24 cellular contexts compared by ENCODE assay signal in genomic region chr3:139311557-139311956, GRCh38.
"Had no signal": no experiment of that assay in that cellular context is flagged by ENCODE, and none has a peak within 500 bp of the region (broad histone marks: within the 10 kb centered on the region; RNA-seq: fewer than 3 reads in every experiment).

No MANE protein-coding gene starts in this region.

- H3K9me3 Mint-ChIP-seq: naive thymus-derived CD4-positive, alpha-beta T cell; nephron; stimulated activated effector memory CD8-positive, alpha-beta T cell treated with anti-CD3 and anti-CD28 coated beads, Interleukin-12 subunit alpha, Interleukin-12 subunit beta, amount 100 ng/mL, for 72 hours; type B pancreatic cell had no signal

- FAIRE-seq: kidney had no signal

- H3K27ac Mint-ChIP-seq: naive thymus-derived CD4-positive, alpha-beta T cell; stimulated activated effector memory CD8-positive, alpha-beta T cell treated with anti-CD3 and anti-CD28 coated beads, Interleukin-12 subunit alpha, Interleukin-12 subunit beta, amount 100 ng/mL, for 72 hours; type B pancreatic cell had no signal

- H2AFZ ChIP-seq: hepatocyte had no signal

- DNase-seq: dorsolateral prefrontal cortex; effector CD4-positive, alpha-beta T cell; foreskin fibroblast; gastrocnemius medialis; heart left ventricle; kidney; mesendoderm; midbrain; naive thymus-derived CD4-positive, alpha-beta T cell; nucleus accumbens; sigmoid colon; stimulated activated CD4-positive, alpha-beta T cell treated with anti-CD3 and anti-CD28 coated beads, Interleukin-2, amount 100 ng/mL, for 24 hours; stimulated activated CD4-positive, alpha-beta T cell treated with anti-CD3 and anti-CD28 coated beads, Interleukin-4, amount 100 ng/mL, for 24 hours; stimulated activated naive CD4-positive, alpha-beta T cell treated with Interleukin-2 at 50 U/mL for 16 hours; stomach; thyroid gland had no signal

- H3K4me3 Mint-ChIP-seq: naive thymus-derived CD4-positive, alpha-beta T cell; nephron; stimulated activated effector memory CD8-positive, alpha-beta T cell treated with anti-CD3 and anti-CD28 coated beads, Interleukin-12 subunit alpha, Interleukin-12 subunit beta, amount 100 ng/mL, for 72 hours; type B pancreatic cell had no signal

- H3K79me2 ChIP-seq: hepatocyte had no signal

- H3K4me1 Mint-ChIP-seq: naive thymus-derived CD4-positive, alpha-beta T cell; stimulated activated effector memory CD8-positive, alpha-beta T cell treated with anti-CD3 and anti-CD28 coated beads, Interleukin-12 subunit alpha, Interleukin-12 subunit beta, amount 100 ng/mL, for 72 hours had no signal

- ATAC-seq: gastrocnemius medialis; heart left ventricle; left lobe of liver; naive thymus-derived CD4-positive, alpha-beta T cell; stimulated activated effector memory CD8-positive, alpha-beta T cell treated with anti-CD3 and anti-CD28 coated beads, Interleukin-12 subunit alpha, Interleukin-12 subunit beta, amount 100 ng/mL, for 72 hours had no signal

- H3K36me3 ChIP-seq: gastrocnemius medialis, heart left ventricle, prostate gland, right atrium auricular region, sigmoid colon, stomach, thyroid gland had no signal

- H3K4me3 ChIP-seq: dorsolateral prefrontal cortex, gastrocnemius medialis, heart left ventricle, hepatocyte, lung, prostate gland, right atrium auricular region, sigmoid colon, stomach, thyroid gland had no signal

- H3K4me1 ChIP-seq: gastrocnemius medialis, heart left ventricle, prostate gland, right atrium auricular region, sigmoid colon, stomach, thyroid gland had no signal

- H3K27ac ChIP-seq: dorsolateral prefrontal cortex, gastrocnemius medialis, heart left ventricle, hepatocyte, right atrium auricular region, sigmoid colon, stomach, thyroid gland had no signal

- H3K36me3 Mint-ChIP-seq: naive thymus-derived CD4-positive, alpha-beta T cell; stimulated activated effector memory CD8-positive, alpha-beta T cell treated with anti-CD3 and anti-CD28 coated beads, Interleukin-12 subunit alpha, Interleukin-12 subunit beta, amount 100 ng/mL, for 72 hours; type B pancreatic cell had no signal

- H3K9me3 ChIP-seq: gastrocnemius medialis, heart left ventricle, prostate gland, right atrium auricular region, sigmoid colon, stomach, thyroid gland had no signal

- H3K4me2 ChIP-seq: hepatocyte had no signal

- H3K27me3 ChIP-seq: hepatocyte, right atrium auricular region, sigmoid colon, thyroid gland had no signal
